In the genomic region with DNA sequence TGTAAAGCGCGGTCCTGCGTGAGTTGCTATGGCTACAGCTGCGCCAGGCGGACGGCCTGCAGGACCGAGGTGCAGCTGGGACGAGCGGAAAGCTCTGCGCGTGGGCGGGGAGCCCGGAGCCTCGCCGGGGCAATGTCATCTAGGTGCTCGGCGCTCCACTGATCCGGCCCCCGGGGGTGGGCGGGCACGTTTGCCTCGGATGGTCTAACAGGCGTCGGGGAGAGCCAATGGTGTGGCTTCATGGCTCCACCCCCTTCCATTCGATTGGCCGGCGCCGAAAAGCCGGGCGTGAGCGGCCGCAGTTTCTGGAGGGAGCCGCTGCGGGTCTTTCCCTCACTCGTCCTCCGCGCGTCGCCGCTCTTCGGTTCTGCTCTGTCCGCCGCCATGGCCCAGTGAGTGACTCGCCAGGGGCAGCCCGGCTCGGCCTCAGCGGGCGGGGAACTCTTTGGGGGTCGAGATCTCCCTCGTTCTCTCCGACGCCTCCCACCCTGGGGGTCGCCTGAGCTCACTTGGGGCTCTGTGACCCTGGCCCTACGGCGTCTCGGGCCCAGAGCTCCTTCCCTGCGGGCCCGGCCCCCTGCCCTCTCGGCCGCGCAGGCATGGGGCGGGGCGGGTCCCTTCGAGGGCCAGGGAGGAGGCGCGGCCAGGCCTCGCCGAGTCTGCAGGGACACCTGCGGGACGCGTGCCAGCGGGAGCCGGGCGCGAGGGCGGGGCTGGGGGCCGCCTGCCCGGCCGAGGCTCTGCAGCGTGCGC, we compare ENCODE assay signal across 1 cellular context.
TF ChIP-seq lines count a peak whose summit lies in the region.

A gene (plus strand): TSS at position 331 of the 753 bp plus-strand sequence. CDS start 54 bp downstream, at position 385.

TF ChIP-seq in K562, 482 proteins besides CTCF, POLR2A, EP300 and RAD21 (continued from another document and continues in another):
- TF ChIP-seq, protein P1, sequence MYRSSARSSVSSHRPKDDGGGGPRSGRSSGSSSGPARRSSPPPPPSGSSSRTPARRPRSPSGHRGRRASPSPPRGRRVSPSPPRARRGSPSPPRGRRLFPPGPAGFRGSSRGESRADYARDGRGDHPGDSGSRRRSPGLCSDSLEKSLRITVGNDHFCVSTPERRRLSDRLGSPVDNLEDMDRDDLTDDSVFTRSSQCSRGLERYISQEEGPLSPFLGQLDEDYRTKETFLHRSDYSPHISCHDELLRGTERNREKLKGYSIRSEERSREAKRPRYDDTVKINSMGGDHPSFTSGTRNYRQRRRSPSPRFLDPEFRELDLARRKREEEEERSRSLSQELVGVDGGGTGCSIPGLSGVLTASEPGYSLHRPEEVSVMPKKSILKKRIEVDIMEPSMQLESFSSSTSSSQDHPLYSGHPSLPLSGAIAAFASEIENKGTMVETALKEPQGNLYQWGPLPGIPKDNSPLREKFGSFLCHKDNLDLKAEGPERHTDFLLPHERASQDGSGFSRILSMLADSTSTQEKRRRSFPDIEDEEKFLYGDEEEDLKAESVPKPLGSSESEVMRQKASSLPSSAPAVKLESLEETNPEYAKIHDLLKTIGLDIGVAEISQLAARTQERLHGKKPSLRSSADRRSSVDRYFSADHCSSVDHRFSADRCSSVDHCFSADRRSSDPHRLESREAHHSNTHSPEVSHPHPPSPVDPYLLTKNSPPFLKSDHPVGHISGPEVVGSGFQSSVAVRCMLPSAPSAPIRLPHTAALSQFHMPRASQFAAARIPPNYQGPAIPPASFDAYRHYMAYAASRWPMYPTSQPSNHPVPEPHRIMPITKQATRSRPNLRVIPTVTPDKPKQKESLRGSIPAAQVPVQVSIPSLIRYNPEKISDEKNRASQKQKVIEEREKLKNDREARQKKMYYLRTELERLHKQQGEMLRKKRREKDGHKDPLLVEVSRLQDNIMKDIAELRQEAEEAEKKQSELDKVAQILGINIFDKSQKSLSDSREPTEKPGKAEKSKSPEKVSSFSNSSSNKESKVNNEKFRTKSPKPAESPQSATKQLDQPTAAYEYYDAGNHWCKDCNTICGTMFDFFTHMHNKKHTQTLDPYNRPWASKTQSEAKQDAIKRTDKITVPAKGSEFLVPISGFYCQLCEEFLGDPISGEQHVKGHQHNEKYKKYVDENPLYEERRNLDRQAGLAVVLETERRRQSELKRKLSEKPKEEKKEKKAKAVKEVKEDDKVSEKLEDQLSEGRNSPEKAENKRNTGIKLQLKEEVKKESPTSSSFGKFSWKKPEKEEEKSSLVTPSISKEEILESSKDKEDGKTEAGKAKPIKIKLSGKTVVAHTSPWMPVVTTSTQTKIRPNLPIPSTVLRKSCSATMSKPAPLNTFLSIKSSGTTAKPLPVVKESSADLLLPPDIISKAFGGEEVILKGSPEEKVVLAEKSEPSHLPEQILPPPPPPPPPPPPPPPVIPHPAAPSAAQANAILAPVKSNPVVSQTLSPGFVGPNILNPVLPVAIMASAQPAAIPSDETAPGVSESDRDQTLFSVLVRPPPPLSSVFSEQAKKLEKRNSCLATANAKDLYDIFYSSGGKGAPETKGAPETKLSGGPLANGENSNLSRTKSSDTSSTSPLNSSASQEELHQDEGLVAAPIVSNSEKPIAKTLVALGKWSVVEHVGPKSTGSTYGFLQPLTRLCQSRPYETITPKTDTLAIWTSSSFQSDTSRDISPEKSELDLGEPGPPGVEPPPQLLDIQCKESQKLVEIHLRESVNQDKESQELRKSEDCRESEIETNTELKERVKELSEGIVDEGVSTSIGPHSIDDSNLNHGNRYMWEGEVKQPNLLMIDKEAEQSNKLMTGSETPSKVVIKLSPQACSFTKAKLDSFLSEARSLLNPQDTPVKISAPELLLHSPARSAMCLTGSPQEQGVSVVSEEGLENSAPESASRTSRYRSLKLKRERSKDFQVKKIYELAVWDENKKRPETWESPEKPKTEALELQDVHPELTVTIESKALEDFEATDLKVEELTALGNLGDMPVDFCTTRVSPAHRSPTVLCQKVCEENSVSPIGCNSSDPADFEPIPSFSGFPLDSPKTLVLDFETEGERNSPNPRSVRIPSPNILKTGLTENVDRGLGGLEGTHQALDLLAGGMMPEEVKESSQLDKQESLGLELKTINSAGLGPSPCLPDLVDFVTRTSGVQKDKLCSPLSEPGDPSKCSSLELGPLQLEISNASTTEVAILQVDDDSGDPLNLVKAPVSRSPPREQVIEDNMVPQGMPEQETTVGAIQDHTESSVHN (IDR thresholded peaks at IDR 0.05; ENCODE audit: borderline replicate concordance in 1 of 2, low read depth in 1 of 2) = no peak
- TF ChIP-seq KLF16 (IDR thresholded peaks at IDR 0.05) (no peak), PCBP1 (IDR thresholded peaks at IDR 0.05; ENCODE audit: low read depth, low read length, poor library complexity, severe bottlenecking) (no peak), LARP7 (IDR thresholded peaks at IDR 0.05) (peak; percentile 23; the same call in 1 of the 2 replicates), FOXP1 (CRISPR knock-in tag; IDR thresholded peaks at IDR 0.05) (peak; percentile 67), NBN (IDR thresholded peaks at IDR 0.05; ENCODE audit: low read depth) (peak; percentile 32), MAFG (tag; conservative IDR thresholded peaks at IDR 0.05) (no peak), RBM39 (optimal IDR thresholded peaks at IDR 0.05; ENCODE audit: low read depth, low read length) (no peak), TEAD4 (IDR thresholded peaks at IDR 0.05; ENCODE audit: low read length) (no peak; the same call in none of the 2 replicates), TEAD4 (CRISPR knock-in tag; IDR thresholded peaks at IDR 0.05; ENCODE audit: borderline replicate concordance) (peak; percentile 72; the same call in 1 of the 2 replicates), ATF7 (IDR thresholded peaks at IDR 0.05) (peak; percentile 94), MCM3 (IDR thresholded peaks at IDR 0.05) (no peak), FOSL1 (tag; conservative IDR thresholded peaks at IDR 0.05) (0 out of 2 replicates have a peak, but pooled peaks have one; percentile 34), ZNF644 (tag; IDR thresholded peaks at IDR 0.05; ENCODE audit: low read depth) (no peak), ZNF778 (CRISPR knock-in tag; IDR thresholded peaks at IDR 0.05) (no peak), ZKSCAN3 (CRISPR knock-in tag; IDR thresholded peaks at IDR 0.05) (no peak), CAMTA2 (CRISPR knock-in tag; conservative IDR thresholded peaks at IDR 0.05) (0 out of 2 replicates have a peak, but pooled peaks have one; percentile 70), NR2C2 (CRISPR knock-in tag; IDR thresholded peaks at IDR 0.05) (no peak), NR2C2 (tag; IDR thresholded peaks at IDR 0.05) (peak; percentile 67), ZNF239 (CRISPR knock-in tag; IDR thresholded peaks at IDR 0.05) (no peak)
- TF ChIP-seq, protein P2, sequence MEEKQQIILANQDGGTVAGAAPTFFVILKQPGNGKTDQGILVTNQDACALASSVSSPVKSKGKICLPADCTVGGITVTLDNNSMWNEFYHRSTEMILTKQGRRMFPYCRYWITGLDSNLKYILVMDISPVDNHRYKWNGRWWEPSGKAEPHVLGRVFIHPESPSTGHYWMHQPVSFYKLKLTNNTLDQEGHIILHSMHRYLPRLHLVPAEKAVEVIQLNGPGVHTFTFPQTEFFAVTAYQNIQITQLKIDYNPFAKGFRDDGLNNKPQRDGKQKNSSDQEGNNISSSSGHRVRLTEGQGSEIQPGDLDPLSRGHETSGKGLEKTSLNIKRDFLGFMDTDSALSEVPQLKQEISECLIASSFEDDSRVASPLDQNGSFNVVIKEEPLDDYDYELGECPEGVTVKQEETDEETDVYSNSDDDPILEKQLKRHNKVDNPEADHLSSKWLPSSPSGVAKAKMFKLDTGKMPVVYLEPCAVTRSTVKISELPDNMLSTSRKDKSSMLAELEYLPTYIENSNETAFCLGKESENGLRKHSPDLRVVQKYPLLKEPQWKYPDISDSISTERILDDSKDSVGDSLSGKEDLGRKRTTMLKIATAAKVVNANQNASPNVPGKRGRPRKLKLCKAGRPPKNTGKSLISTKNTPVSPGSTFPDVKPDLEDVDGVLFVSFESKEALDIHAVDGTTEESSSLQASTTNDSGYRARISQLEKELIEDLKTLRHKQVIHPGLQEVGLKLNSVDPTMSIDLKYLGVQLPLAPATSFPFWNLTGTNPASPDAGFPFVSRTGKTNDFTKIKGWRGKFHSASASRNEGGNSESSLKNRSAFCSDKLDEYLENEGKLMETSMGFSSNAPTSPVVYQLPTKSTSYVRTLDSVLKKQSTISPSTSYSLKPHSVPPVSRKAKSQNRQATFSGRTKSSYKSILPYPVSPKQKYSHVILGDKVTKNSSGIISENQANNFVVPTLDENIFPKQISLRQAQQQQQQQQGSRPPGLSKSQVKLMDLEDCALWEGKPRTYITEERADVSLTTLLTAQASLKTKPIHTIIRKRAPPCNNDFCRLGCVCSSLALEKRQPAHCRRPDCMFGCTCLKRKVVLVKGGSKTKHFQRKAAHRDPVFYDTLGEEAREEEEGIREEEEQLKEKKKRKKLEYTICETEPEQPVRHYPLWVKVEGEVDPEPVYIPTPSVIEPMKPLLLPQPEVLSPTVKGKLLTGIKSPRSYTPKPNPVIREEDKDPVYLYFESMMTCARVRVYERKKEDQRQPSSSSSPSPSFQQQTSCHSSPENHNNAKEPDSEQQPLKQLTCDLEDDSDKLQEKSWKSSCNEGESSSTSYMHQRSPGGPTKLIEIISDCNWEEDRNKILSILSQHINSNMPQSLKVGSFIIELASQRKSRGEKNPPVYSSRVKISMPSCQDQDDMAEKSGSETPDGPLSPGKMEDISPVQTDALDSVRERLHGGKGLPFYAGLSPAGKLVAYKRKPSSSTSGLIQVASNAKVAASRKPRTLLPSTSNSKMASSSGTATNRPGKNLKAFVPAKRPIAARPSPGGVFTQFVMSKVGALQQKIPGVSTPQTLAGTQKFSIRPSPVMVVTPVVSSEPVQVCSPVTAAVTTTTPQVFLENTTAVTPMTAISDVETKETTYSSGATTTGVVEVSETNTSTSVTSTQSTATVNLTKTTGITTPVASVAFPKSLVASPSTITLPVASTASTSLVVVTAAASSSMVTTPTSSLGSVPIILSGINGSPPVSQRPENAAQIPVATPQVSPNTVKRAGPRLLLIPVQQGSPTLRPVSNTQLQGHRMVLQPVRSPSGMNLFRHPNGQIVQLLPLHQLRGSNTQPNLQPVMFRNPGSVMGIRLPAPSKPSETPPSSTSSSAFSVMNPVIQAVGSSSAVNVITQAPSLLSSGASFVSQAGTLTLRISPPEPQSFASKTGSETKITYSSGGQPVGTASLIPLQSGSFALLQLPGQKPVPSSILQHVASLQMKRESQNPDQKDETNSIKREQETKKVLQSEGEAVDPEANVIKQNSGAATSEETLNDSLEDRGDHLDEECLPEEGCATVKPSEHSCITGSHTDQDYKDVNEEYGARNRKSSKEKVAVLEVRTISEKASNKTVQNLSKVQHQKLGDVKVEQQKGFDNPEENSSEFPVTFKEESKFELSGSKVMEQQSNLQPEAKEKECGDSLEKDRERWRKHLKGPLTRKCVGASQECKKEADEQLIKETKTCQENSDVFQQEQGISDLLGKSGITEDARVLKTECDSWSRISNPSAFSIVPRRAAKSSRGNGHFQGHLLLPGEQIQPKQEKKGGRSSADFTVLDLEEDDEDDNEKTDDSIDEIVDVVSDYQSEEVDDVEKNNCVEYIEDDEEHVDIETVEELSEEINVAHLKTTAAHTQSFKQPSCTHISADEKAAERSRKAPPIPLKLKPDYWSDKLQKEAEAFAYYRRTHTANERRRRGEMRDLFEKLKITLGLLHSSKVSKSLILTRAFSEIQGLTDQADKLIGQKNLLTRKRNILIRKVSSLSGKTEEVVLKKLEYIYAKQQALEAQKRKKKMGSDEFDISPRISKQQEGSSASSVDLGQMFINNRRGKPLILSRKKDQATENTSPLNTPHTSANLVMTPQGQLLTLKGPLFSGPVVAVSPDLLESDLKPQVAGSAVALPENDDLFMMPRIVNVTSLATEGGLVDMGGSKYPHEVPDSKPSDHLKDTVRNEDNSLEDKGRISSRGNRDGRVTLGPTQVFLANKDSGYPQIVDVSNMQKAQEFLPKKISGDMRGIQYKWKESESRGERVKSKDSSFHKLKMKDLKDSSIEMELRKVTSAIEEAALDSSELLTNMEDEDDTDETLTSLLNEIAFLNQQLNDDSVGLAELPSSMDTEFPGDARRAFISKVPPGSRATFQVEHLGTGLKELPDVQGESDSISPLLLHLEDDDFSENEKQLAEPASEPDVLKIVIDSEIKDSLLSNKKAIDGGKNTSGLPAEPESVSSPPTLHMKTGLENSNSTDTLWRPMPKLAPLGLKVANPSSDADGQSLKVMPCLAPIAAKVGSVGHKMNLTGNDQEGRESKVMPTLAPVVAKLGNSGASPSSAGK (IDR thresholded peaks at IDR 0.05) = peak; percentile 86
- TF ChIP-seq, protein P3, sequence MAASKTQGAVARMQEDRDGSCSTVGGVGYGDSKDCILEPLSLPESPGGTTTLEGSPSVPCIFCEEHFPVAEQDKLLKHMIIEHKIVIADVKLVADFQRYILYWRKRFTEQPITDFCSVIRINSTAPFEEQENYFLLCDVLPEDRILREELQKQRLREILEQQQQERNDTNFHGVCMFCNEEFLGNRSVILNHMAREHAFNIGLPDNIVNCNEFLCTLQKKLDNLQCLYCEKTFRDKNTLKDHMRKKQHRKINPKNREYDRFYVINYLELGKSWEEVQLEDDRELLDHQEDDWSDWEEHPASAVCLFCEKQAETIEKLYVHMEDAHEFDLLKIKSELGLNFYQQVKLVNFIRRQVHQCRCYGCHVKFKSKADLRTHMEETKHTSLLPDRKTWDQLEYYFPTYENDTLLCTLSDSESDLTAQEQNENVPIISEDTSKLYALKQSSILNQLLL (CRISPR knock-in tag; IDR thresholded peaks at IDR 0.05; ENCODE audit: borderline replicate concordance) = no peak
- TF ChIP-seq, protein P4, sequence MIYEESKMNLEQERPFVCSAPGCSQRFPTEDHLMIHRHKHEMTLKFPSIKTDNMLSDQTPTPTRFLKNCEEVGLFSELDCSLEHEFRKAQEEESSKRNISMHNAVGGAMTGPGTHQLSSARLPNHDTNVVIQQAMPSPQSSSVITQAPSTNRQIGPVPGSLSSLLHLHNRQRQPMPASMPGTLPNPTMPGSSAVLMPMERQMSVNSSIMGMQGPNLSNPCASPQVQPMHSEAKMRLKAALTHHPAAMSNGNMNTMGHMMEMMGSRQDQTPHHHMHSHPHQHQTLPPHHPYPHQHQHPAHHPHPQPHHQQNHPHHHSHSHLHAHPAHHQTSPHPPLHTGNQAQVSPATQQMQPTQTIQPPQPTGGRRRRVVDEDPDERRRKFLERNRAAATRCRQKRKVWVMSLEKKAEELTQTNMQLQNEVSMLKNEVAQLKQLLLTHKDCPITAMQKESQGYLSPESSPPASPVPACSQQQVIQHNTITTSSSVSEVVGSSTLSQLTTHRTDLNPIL (CRISPR knock-in tag; IDR thresholded peaks at IDR 0.05) = no peak
- TF ChIP-seq, protein P5, sequence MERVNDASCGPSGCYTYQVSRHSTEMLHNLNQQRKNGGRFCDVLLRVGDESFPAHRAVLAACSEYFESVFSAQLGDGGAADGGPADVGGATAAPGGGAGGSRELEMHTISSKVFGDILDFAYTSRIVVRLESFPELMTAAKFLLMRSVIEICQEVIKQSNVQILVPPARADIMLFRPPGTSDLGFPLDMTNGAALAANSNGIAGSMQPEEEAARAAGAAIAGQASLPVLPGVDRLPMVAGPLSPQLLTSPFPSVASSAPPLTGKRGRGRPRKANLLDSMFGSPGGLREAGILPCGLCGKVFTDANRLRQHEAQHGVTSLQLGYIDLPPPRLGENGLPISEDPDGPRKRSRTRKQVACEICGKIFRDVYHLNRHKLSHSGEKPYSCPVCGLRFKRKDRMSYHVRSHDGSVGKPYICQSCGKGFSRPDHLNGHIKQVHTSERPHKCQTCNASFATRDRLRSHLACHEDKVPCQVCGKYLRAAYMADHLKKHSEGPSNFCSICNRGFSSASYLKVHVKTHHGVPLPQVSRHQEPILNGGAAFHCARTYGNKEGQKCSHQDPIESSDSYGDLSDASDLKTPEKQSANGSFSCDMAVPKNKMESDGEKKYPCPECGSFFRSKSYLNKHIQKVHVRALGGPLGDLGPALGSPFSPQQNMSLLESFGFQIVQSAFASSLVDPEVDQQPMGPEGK (CRISPR knock-in tag; IDR thresholded peaks at IDR 0.05; ENCODE audit: borderline replicate concordance) = no peak
